20 cellular contexts compared by ENCODE assay signal in genomic region chr6:83928286-83928685, GRCh38.
"Had no signal": no experiment of that assay in that cellular context is flagged by ENCODE, and none has a peak within 500 bp of the region (broad histone marks: within the 10 kb centered on the region; RNA-seq: fewer than 3 reads in every experiment).

No MANE protein-coding gene starts in this region.

- H3K27ac Mint-ChIP-seq: naive thymus-derived CD4-positive, alpha-beta T cell; nephron; stimulated activated effector memory CD8-positive, alpha-beta T cell treated with anti-CD3 and anti-CD28 coated beads, Interleukin-12 subunit alpha, Interleukin-12 subunit beta, amount 100 ng/mL, for 72 hours had no signal

- H3K9me3 Mint-ChIP-seq: naive thymus-derived CD4-positive, alpha-beta T cell; nephron; stimulated activated effector memory CD8-positive, alpha-beta T cell treated with anti-CD3 and anti-CD28 coated beads, Interleukin-12 subunit alpha, Interleukin-12 subunit beta, amount 100 ng/mL, for 72 hours had no signal

- ATAC-seq: gastrocnemius medialis; left lobe of liver; naive thymus-derived CD4-positive, alpha-beta T cell; right cardiac atrium; stimulated activated effector memory CD8-positive, alpha-beta T cell treated with anti-CD3 and anti-CD28 coated beads, Interleukin-12 subunit alpha, Interleukin-12 subunit beta, amount 100 ng/mL, for 72 hours had no signal

- DNase-seq: dorsolateral prefrontal cortex; effector CD4-positive, alpha-beta T cell; foreskin fibroblast; gastrocnemius medialis; head of caudate nucleus; mesenchymal stem cell; midbrain; naive thymus-derived CD4-positive, alpha-beta T cell; nucleus accumbens; right cardiac atrium; sigmoid colon; stimulated activated CD4-positive, alpha-beta T cell treated with anti-CD3 and anti-CD28 coated beads, Interleukin-2, amount 100 ng/mL, for 24 hours; stimulated activated CD4-positive, alpha-beta T cell treated with anti-CD3 and anti-CD28 coated beads, Interleukin-4, amount 100 ng/mL, for 24 hours; stimulated activated naive CD4-positive, alpha-beta T cell treated with Interleukin-2 at 50 U/mL for 16 hours; stomach; thyroid gland; trophoblast cell had no signal

- H3K4me1 Mint-ChIP-seq: naive thymus-derived CD4-positive, alpha-beta T cell; nephron; stimulated activated effector memory CD8-positive, alpha-beta T cell treated with anti-CD3 and anti-CD28 coated beads, Interleukin-12 subunit alpha, Interleukin-12 subunit beta, amount 100 ng/mL, for 72 hours had no signal

- H3K27me3 Mint-ChIP-seq: naive thymus-derived CD4-positive, alpha-beta T cell had no signal

- H3K4me3 Mint-ChIP-seq: nephron; stimulated activated effector memory CD8-positive, alpha-beta T cell treated with anti-CD3 and anti-CD28 coated beads, Interleukin-12 subunit alpha, Interleukin-12 subunit beta, amount 100 ng/mL, for 72 hours had no signal
